Comparison of ENCODE assay signal across 13 cellular contexts in genomic region chr16:22694887-22695382, GRCh38.
A peak's percentile ranks its signal among the peaks of the same experiment; 100 is the strongest.
DNase-seq lines count a peak whose midpoint lies in the region; ATAC-seq, FAIRE-seq and TF ChIP-seq lines count a peak whose summit lies in the region.
"Had no signal": no experiment of that assay in that cellular context is flagged by ENCODE, and none has a peak within 500 bp of the region (broad histone marks: within the 10 kb centered on the region; RNA-seq: fewer than 3 reads in every experiment).

No MANE protein-coding gene starts in this region.

- H3K18ac ChIP-seq in IMR-90 (ENCODE audit: low read depth, low read length) (peak overlapping the region; percentile 56; the same call in 1 of the 2 replicates), H1 (ENCODE audit: extremely low read depth, low read length) (no peak overlapping the region; the same call in 1 of the 2 replicates), mesenchymal stem cell (ENCODE audit: low read depth in 1 of 2, low read length in 2 of 2) (no peak overlapping the region)

- TF ChIP-seq POLR2A in IMR-90 (IDR thresholded peaks at IDR 0.05; ENCODE audit: low read depth, low read length), result no peak
- no peak for TF ChIP-seq POLR2A in H1 (IDR thresholded peaks at IDR 0.05; ENCODE audit: control extremely low read depth in 1 of 2, low read depth in 2 of 2, low read length in 2 of 2)
- TF ChIP-seq POLR2A in transverse colon (IDR thresholded peaks at IDR 0.05), result no peak

- H2BK12ac ChIP-seq in H1 (ENCODE audit: low read depth, low read length) (no peak overlapping the region), mesenchymal stem cell (ENCODE audit: low read length in 2 of 2) (no peak overlapping the region)

- H3K9me3 ChIP-seq in IMR-90 (ENCODE audit: control insufficient read depth, insufficient read depth, low read length) (no peaks in the 10 kb centered on the region), H1 (ENCODE audit: insufficient read depth in 2 of 2, low read depth in 1 of 2, low read length in 1 of 2) (no peaks in the 10 kb centered on the region), mesenchymal stem cell (ENCODE audit: control insufficient read depth, low read length) (peaks cover 8% of the 10 kb centered on the region), transverse colon (no peaks in the 10 kb centered on the region)

- peak; percentile 90 for DNase-seq in IMR-90
- no peak for DNase-seq in H1 (ENCODE audit: low read depth in 1 of 2, low spot score in 2 of 2)
- DNase-seq in mesenchymal stem cell, result peak; percentile 37
- peak; percentile 22 for DNase-seq in transverse colon
- no peak for DNase-seq in NCI-H524 treated with DMSO at 0.1 percent for 48 hours (lab: John Stamatoyannopoulos, UW)
- DNase-seq in HEK293T (ENCODE audit: extremely low spot score), result no peak
- DNase-seq in stimulated activated naive CD8-positive, alpha-beta T cell treated with anti-CD3 and anti-CD28 coated beads, Interleukin-15, amount 100 ng/mL, for 72 hours, result no peak
- DNase-seq in NCI-H1417 treated with DMSO at 0.1 percent for 48 hours (lab: John Stamatoyannopoulos, UW), result no peak
- DNase-seq: hippocampal formation; NK-92 treated with Interleukin-12 subunit alpha and Interleukin-12 subunit beta, amount 100 ng/mL, for 24 hours; T-helper 2 cell had no signal

- H3K4ac ChIP-seq in IMR-90 (ENCODE audit: low read depth, low read length) (no peak overlapping the region; the same call in 1 of the 2 replicates), H1 (replicated peaks; ENCODE audit: insufficient read length, low read depth, low read length) (no peak overlapping the region), mesenchymal stem cell (ENCODE audit: low read depth in 1 of 2, low read length in 2 of 2) (no peak overlapping the region)

- H3K23me2 ChIP-seq in H1 (ENCODE audit: low read depth, low read length), result no peaks in the 10 kb centered on the region

- H3K27me3 ChIP-seq in IMR-90 (ENCODE audit: control insufficient read depth, insufficient read depth, low read length) (no peaks in the 10 kb centered on the region; the same call in 1 of the 2 replicates), H1 (replicated peaks in 1 of 4; ENCODE audit: control insufficient read depth in 3 of 4, extremely low read depth in 1 of 4, insufficient read depth in 3 of 4, low read length in 3 of 4) (no peaks in the 10 kb centered on the region), mesenchymal stem cell (ENCODE audit: control insufficient read depth in 1 of 2, insufficient read depth in 1 of 2, low read length in 2 of 2) (no peaks in the 10 kb centered on the region), transverse colon (peaks cover 6% of the 10 kb centered on the region)

- no peaks in the 10 kb centered on the region for H3K36me3 ChIP-seq in IMR-90 (ENCODE audit: control insufficient read depth, insufficient read depth, low read length)
- no peaks in the 10 kb centered on the region for H3K36me3 ChIP-seq in H1 (ENCODE audit: control insufficient read depth in 2 of 4, insufficient read depth in 4 of 4, low read length in 3 of 4)
- no peaks in the 10 kb centered on the region for H3K36me3 ChIP-seq in mesenchymal stem cell (ENCODE audit: control insufficient read depth in 1 of 2, insufficient read depth in 2 of 2, low read depth in 1 of 2, low read length in 2 of 2)
- no peaks in the 10 kb centered on the region for H3K36me3 ChIP-seq in transverse colon

- no peak overlapping the region; a peak in 1 of 4 replicates for H4K8ac ChIP-seq in IMR-90 (ENCODE audit: low read depth in 2 of 2, low read length in 2 of 2)
- no peak overlapping the region for H4K8ac ChIP-seq in H1 (ENCODE audit: extremely low read depth, insufficient read depth, low read length)
- H4K8ac ChIP-seq in mesenchymal stem cell (ENCODE audit: low read length), result no peak overlapping the region

- H2BK20ac ChIP-seq in IMR-90 (ENCODE audit: low read depth, low read length), result peak overlapping the region; percentile 40; the same call in 1 of the 2 replicates
- H2BK20ac ChIP-seq in H1 (ENCODE audit: low read length), result no peak overlapping the region

- H2AFZ ChIP-seq in IMR-90 (replicated peaks; ENCODE audit: low read length, poor library complexity) (no peak overlapping the region), H1 (ENCODE audit: low read length) (peak overlapping the region; percentile 43; the same call in 1 of the 2 replicates), mesenchymal stem cell (ENCODE audit: low read depth, low read length) (no peak overlapping the region)

- H3K27ac ChIP-seq in IMR-90 (ENCODE audit: insufficient read depth, low read length), result no peak overlapping the region; the same call in 1 of the 2 replicates
- no peak overlapping the region for H3K27ac ChIP-seq in H1 (ENCODE audit: low read depth, low read length)
- peak overlapping the region; percentile 66 for H3K27ac ChIP-seq in mesenchymal stem cell (ENCODE audit: low read length, poor library complexity, severe bottlenecking)
- peak overlapping the region; percentile 62 to 81 (median 74) for H3K27ac ChIP-seq in transverse colon

- no TSS peak for BruUV-seq in IMR-90 (replicated peaks; lab: Mats Ljungman, UMichigan)

- H4K91ac ChIP-seq in IMR-90 (ENCODE audit: insufficient read depth, low read depth, low read length) (no peak overlapping the region), H1 (replicated peaks; ENCODE audit: insufficient read length, low read length) (no peak overlapping the region), mesenchymal stem cell (ENCODE audit: low read length) (no peak overlapping the region)

- TF ChIP-seq EP300 in H1 (IDR thresholded peaks at IDR 0.05; ENCODE audit: borderline replicate concordance in 1 of 2, low read depth in 2 of 2, low read length in 2 of 2), result no peak
- peak; percentile 42 for TF ChIP-seq EP300 in transverse colon (IDR thresholded peaks at IDR 0.05; ENCODE audit: low read depth)

- H3K4me1 Mint-ChIP-seq in stimulated activated naive CD8-positive, alpha-beta T cell treated with anti-CD3 and anti-CD28 coated beads, Interleukin-15, amount 100 ng/mL, for 72 hours, result no peaks in the 10 kb centered on the region

- peaks cover 7% of the 10 kb centered on the region for H3K27me3 Mint-ChIP-seq in stimulated activated naive CD8-positive, alpha-beta T cell treated with anti-CD3 and anti-CD28 coated beads, Interleukin-15, amount 100 ng/mL, for 72 hours

- POLR2A ChIA-PET in IMR-90 (lab: Charles Lee; ENCODE audit: unreplicated experiment) (no interaction called here), H1 (lab: Charles Lee; ENCODE audit: partially characterized antibody) (no interaction called here), HEK293T (lab: Yijun Ruan, JAX) (no interaction called here)

- no peak overlapping the region for H3K4me3 Mint-ChIP-seq in stimulated activated naive CD8-positive, alpha-beta T cell treated with anti-CD3 and anti-CD28 coated beads, Interleukin-15, amount 100 ng/mL, for 72 hours

- H3K4me3 ChIP-seq in IMR-90 (ENCODE audit: insufficient read depth, low read depth, low read length), result no peak overlapping the region
- no peak overlapping the region for H3K4me3 ChIP-seq in H1 (ENCODE audit: extremely low read depth in 1 of 4, insufficient read depth in 2 of 4, low read depth in 3 of 4, low read length in 4 of 4)
- H3K4me3 ChIP-seq in mesenchymal stem cell (ENCODE audit: insufficient read depth in 1 of 2, low read depth in 1 of 2, low read length in 2 of 2), result peak overlapping the region in 1 of 2 experiments; percentile 35
- no peak overlapping the region for H3K4me3 ChIP-seq in transverse colon

- no peak overlapping the region for H3K27ac Mint-ChIP-seq in stimulated activated naive CD8-positive, alpha-beta T cell treated with anti-CD3 and anti-CD28 coated beads, Interleukin-15, amount 100 ng/mL, for 72 hours

- H4K5ac ChIP-seq in IMR-90 (ENCODE audit: low read depth, low read length), result no peak overlapping the region
- no peak overlapping the region for H4K5ac ChIP-seq in H1 (ENCODE audit: insufficient read length, low read depth, low read length)

- TF ChIP-seq CTCF in IMR-90 (conservative IDR thresholded peaks at IDR 0.05; ENCODE audit: low read depth, low read length), result no peak
- TF ChIP-seq CTCF in H1 (IDR thresholded peaks at IDR 0.05; ENCODE audit: control extremely low read depth in 1 of 3, insufficient read depth in 1 of 3, low read depth in 1 of 3, low read length in 3 of 3), result no peak
- no peak for TF ChIP-seq CTCF in transverse colon (IDR thresholded peaks at IDR 0.05)

- H3K79me2 ChIP-seq in H1 (ENCODE audit: control insufficient read depth in 1 of 2, insufficient read depth in 2 of 2, low read length in 2 of 2), result no peaks in the 10 kb centered on the region

- H2AK5ac ChIP-seq in IMR-90 (ENCODE audit: low read depth, low read length) (no peak overlapping the region), H1 (ENCODE audit: low read depth, low read length) (no peak overlapping the region), mesenchymal stem cell (ENCODE audit: low read length, severe bottlenecking) (no peak overlapping the region)

- H3K9ac ChIP-seq in IMR-90 (ENCODE audit: low read depth, low read length), result no peak overlapping the region
- H3K9ac ChIP-seq in H1 (replicated peaks in 1 of 4; ENCODE audit: extremely low read depth in 1 of 4, low read depth in 3 of 4, low read length in 3 of 4), result no peak overlapping the region
- peak overlapping the region; percentile 63 for H3K9ac ChIP-seq in mesenchymal stem cell (ENCODE audit: low read length)

- TF ChIP-seq RAD21 in IMR-90 (IDR thresholded peaks at IDR 0.05; ENCODE audit: low read length) (no peak), H1 (IDR thresholded peaks at IDR 0.05 in 1 of 2, conservative IDR thresholded peaks at IDR 0.05 in 1 of 2; ENCODE audit: low read depth in 2 of 2, low read length in 2 of 2) (no peak)

- H3K79me1 ChIP-seq in IMR-90 (ENCODE audit: low read depth in 1 of 2, low read length in 2 of 2) (no peaks in the 10 kb centered on the region), H1 (ENCODE audit: low read depth, low read length) (no peaks in the 10 kb centered on the region), mesenchymal stem cell (replicated peaks; ENCODE audit: low read length, poor library complexity, severe bottlenecking) (no peaks in the 10 kb centered on the region)

- H2BK15ac ChIP-seq in IMR-90 (ENCODE audit: low read depth, low read length), result no peak overlapping the region
- H2BK15ac ChIP-seq in H1 (ENCODE audit: low read length), result no peak overlapping the region
- no peak overlapping the region for H2BK15ac ChIP-seq in mesenchymal stem cell (ENCODE audit: low read depth, poor library complexity, severe bottlenecking)

- no peaks in the 10 kb centered on the region for H3K9me1 ChIP-seq in IMR-90 (ENCODE audit: insufficient read depth, low read length)

- 0 out of 2 replicates have a peak overlapping the region, but pooled peaks have one; percentile 12 for H3K14ac ChIP-seq in IMR-90 (replicated peaks; ENCODE audit: low read depth, low read length)
- no peak overlapping the region for H3K14ac ChIP-seq in H1 (ENCODE audit: insufficient read length)
- no peak overlapping the region for H3K14ac ChIP-seq in mesenchymal stem cell (ENCODE audit: low read length in 2 of 2)

- peak overlapping the region; percentile 58 for H2BK120ac ChIP-seq in IMR-90 (ENCODE audit: low read depth, low read length)
- H2BK120ac ChIP-seq in H1 (replicated peaks; ENCODE audit: low read depth, low read length), result no peak overlapping the region
- no peak overlapping the region for H2BK120ac ChIP-seq in mesenchymal stem cell (ENCODE audit: low read depth, low read length)

- H3K23ac ChIP-seq in IMR-90 (ENCODE audit: low read depth, low read length) (0 out of 2 replicates have a peak overlapping the region, but pooled peaks have one; percentile 55), H1 (ENCODE audit: insufficient read length) (no peak overlapping the region), mesenchymal stem cell (ENCODE audit: low read length in 2 of 2) (no peak overlapping the region)

- in situ Hi-C loops in IMR-90 (cut with MboI; ENCODE audit: low sequenced_read_pairs) (loop anchor here (5.0 kb wide), 2 partner anchors 48 to 1113 kb away; no protein-coding TSS in a partner anchor), transverse colon (cut with MboI; ENCODE audit: low pct_ligation_motif_present in 1 of 4, low pct_unique_long_range_greater_than_20kb in 1 of 4, low sequenced_read_pairs in 3 of 4) (loop anchor here in 3 of 4 donors (5.0 kb wide), 1 partner anchor 1113 kb away; no protein-coding TSS in a partner anchor)

- dilution Hi-C loops in IMR-90 (cut with HindIII; ENCODE audit: low sequenced_read_pairs, unreplicated experiment), result no loop called here

- 28% methylated on average over 6 of the region's 6 CpGs; no CpG with 5 or more reads in 1 of the 2 experiments for WGBS in IMR-90 (ENCODE audit: extremely low coverage in 2 of 2, insufficient read length in 1 of 2), 2 experiments
- 88% methylated on average over 6 of the region's 6 CpGs; no CpG with 5 or more reads in 1 of the 2 experiments for WGBS in H1 (ENCODE audit: extremely low coverage in 1 of 2, insufficient coverage in 1 of 2, insufficient read length in 1 of 2, insufficient replicate concordance in 2 of 2, low coverage in 1 of 2, low lambda C conversion rate in 2 of 2, missing lambda C conversion rate in 1 of 2), 2 experiments
- 53% methylated on average over 6 of the region's 6 CpGs for WGBS in mesenchymal stem cell
- WGBS in transverse colon (ENCODE audit: low coverage in 1 of 2), 2 donors, result 48 to 55% methylated on average over 6 of the region's 6 CpGs

- H3K56ac ChIP-seq in IMR-90 (ENCODE audit: extremely low read depth, insufficient read depth, low read length) (peak overlapping the region; percentile 69), H1 (replicated peaks; ENCODE audit: insufficient read length, low read depth, low read length) (no peak overlapping the region)

- H3K4me2 ChIP-seq in IMR-90 (ENCODE audit: low read depth, low read length), result peak overlapping the region; percentile 71; the same call in 1 of the 2 replicates
- no peak overlapping the region for H3K4me2 ChIP-seq in H1 (ENCODE audit: insufficient read depth in 1 of 2, low read depth in 2 of 2, low read length in 2 of 2)
- H3K4me2 ChIP-seq in mesenchymal stem cell (ENCODE audit: low read length, poor library complexity, severe bottlenecking), result no peak overlapping the region

- H2AK9ac ChIP-seq in IMR-90 (replicated peaks; ENCODE audit: low read depth, low read length, poor library complexity), result no peak overlapping the region

- CTCF ChIA-PET in IMR-90 (lab: Yijun Ruan, JAX), result interaction anchor here (0.6 kb wide), 1 partner anchor 136 kb away, joined by 3 read pairs; no protein-coding TSS in a partner anchor
- CTCF ChIA-PET in H1 (lab: Charles Lee; ENCODE audit: partially characterized antibody), result interaction anchor here (1.4 kb wide), 1 partner anchor 17 kb away, joined by 3 read pairs; no protein-coding TSS in a partner anchor
- CTCF ChIA-PET in HEK293T (lab: Yijun Ruan, JAX), result no interaction called here

- intact Hi-C loops in IMR-90 (cut with micrococcal nuclease), result loop anchor here (1.0 to 10.0 kb wide), 2 partner anchors 1116 to 1410 kb away; no protein-coding TSS in a partner anchor
- intact Hi-C loops in transverse colon (cut with DNase I; ENCODE audit: low total_unique reads), result loop anchor here (10.0 kb wide), 1 partner anchor 1500 kb away; no protein-coding TSS in a partner anchor

- H4K20me1 ChIP-seq in IMR-90 (ENCODE audit: insufficient read depth, low read length), result no peaks in the 10 kb centered on the region
- no peaks in the 10 kb centered on the region for H4K20me1 ChIP-seq in H1 (replicated peaks in 1 of 2; ENCODE audit: control insufficient read depth in 1 of 2, insufficient read depth in 2 of 2, low read length in 2 of 2)

- FAIRE-seq in H1 (lab: Jason Lieb, UNC), result no peak
- FAIRE-seq: G401.6 had no signal

- no peaks in the 10 kb centered on the region for H3K4me1 ChIP-seq in IMR-90 (ENCODE audit: control insufficient read depth, insufficient read depth, low read length)
- no peaks in the 10 kb centered on the region for H3K4me1 ChIP-seq in H1 (replicated peaks in 1 of 4; ENCODE audit: control insufficient read depth in 3 of 4, insufficient read depth in 4 of 4, low read length in 3 of 4)
- H3K4me1 ChIP-seq in mesenchymal stem cell (ENCODE audit: control insufficient read depth, insufficient read depth, low read depth, low read length), result peaks cover 2% of the 10 kb centered on the region
- H3K4me1 ChIP-seq in transverse colon, result peaks cover 6 to 21% (median 13%) of the 10 kb centered on the region in 4 donors

- peak overlapping the region; percentile 69 for H2BK5ac ChIP-seq in IMR-90 (ENCODE audit: low read depth, low read length, poor library complexity, severe bottlenecking)
- H2BK5ac ChIP-seq in H1 (ENCODE audit: low read depth, low read length), result no peak overlapping the region
- H2BK5ac ChIP-seq in mesenchymal stem cell (ENCODE audit: low read depth, low read length, poor library complexity, severe bottlenecking), result no peak overlapping the region

- H3K9me3 Mint-ChIP-seq in stimulated activated naive CD8-positive, alpha-beta T cell treated with anti-CD3 and anti-CD28 coated beads, Interleukin-15, amount 100 ng/mL, for 72 hours, result no peaks in the 10 kb centered on the region

- ATAC-seq in IMR-90 (ENCODE audit: low read depth), result peak; percentile 97
- no peak for ATAC-seq in stimulated activated naive CD8-positive, alpha-beta T cell treated with anti-CD3 and anti-CD28 coated beads, Interleukin-15, amount 100 ng/mL, for 72 hours
- ATAC-seq: HCT116 had no signal

Comparison
In these comparisons a context has a peak if more than half of its experiments do, and no peak if none do; other contexts are left out.
1. DNase-seq: peak in IMR-90 (single experiment), mesenchymal stem cell (single experiment) and transverse colon (single experiment); none in H1 (0 of 2), NCI-H524 treated with DMSO at 0.1 percent for 48 hours (single experiment), HEK293T (single experiment), stimulated activated naive CD8-positive, alpha-beta T cell treated with anti-CD3 and anti-CD28 coated beads, Interleukin-15, amount 100 ng/mL, for 72 hours (0 of 2) and NCI-H1417 treated with DMSO at 0.1 percent for 48 hours (single experiment).
2. H3K27ac ChIP-seq: peak in mesenchymal stem cell (single experiment) and transverse colon (4 of 4); none in IMR-90 (single experiment) and H1 (single experiment).